Comparison of ENCODE assay signal across 23 cellular contexts in the genomic region with DNA sequence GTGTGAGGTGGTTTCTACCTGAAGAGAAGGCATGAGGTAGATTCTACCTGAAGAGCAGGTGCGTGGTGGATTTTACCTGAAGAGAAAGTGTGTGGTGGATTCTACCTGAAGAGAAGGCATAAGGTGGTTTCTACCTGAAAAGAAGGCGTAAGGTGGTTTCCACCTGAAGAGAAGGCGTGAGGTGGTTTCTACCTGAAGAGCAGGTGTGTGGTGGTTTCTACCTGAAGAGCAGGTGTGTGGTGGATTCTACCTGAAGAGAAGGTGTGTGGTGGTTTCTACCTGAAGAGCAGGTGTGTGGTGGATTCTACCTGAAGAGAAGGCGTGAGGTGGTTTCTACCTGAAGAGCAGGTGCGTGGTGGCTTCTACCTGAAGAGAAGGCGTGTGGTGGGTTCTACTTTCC.
A peak's percentile ranks its signal among the peaks of the same experiment; 100 is the strongest.
DNase-seq lines count a peak whose midpoint lies in the region; ATAC-seq and TF ChIP-seq lines count a peak whose summit lies in the region.
"Had no signal": no experiment of that assay in that cellular context is flagged by ENCODE, and none has a peak within 500 bp of the region (broad histone marks: within the 10 kb centered on the region; RNA-seq: fewer than 3 reads in every experiment).

No MANE protein-coding gene starts in this region.

- H3K4me1 Mint-ChIP-seq in neural crest cell, result peaks cover 13% of the 10 kb centered on the region
- H3K4me1 Mint-ChIP-seq: CD4-positive, CD25-positive, alpha-beta regulatory T cell had no signal

- peak overlapping the region; percentile 13; the same call in 1 of the 2 replicates for H3K27ac ChIP-seq in MM.1S (ENCODE audit: low read length)
- no peak overlapping the region for H3K27ac ChIP-seq in foreskin keratinocyte
- H3K27ac ChIP-seq: 22Rv1, BLaER1, C4-2B, GM23248 had no signal

- H3K4me3 Mint-ChIP-seq in neural crest cell, result no peak overlapping the region
- H3K4me3 Mint-ChIP-seq: B cell; CD4-positive, CD25-positive, alpha-beta regulatory T cell; CD8-positive, alpha-beta T cell had no signal

- no peaks in the 10 kb centered on the region for H4K20me1 ChIP-seq in MM.1S (ENCODE audit: insufficient read depth, low read length)
- H4K20me1 ChIP-seq: BLaER1 had no signal

- H3K36me3 ChIP-seq in MM.1S (replicated peaks; ENCODE audit: insufficient read depth, low read length), result no peaks in the 10 kb centered on the region
- H3K36me3 ChIP-seq: BLaER1 had no signal

- TF ChIP-seq CTCF in MM.1S (IDR thresholded peaks at IDR 0.05; ENCODE audit: low read length), result no peak
- no peak for TF ChIP-seq CTCF in neural crest cell (conservative IDR thresholded peaks at IDR 0.05)
- no peak for TF ChIP-seq CTCF in foreskin keratinocyte (conservative IDR thresholded peaks at IDR 0.05)

- peak overlapping the region; percentile 58 for H3K27ac Mint-ChIP-seq in neural crest cell (ENCODE audit: unreplicated experiment)
- H3K27ac Mint-ChIP-seq: B cell; CD8-positive, alpha-beta T cell had no signal

- H2AFZ ChIP-seq in MM.1S (ENCODE audit: low read length), result no peak overlapping the region
- H2AFZ ChIP-seq: GM23248 had no signal

- no peaks in the 10 kb centered on the region for H3K9me3 ChIP-seq in MM.1S (replicated peaks; ENCODE audit: insufficient read depth, low read length)
- H3K9me3 ChIP-seq: BLaER1, Caco-2 had no signal

- H3K4me1 ChIP-seq in MM.1S (ENCODE audit: low read length) (0 out of 2 replicates have a peak, but pooled peaks cover 4% of the 10 kb centered on the region), foreskin keratinocyte (no peaks in the 10 kb centered on the region)
- H3K4me1 ChIP-seq: Caco-2 had no signal

- peaks cover 7% of the 10 kb centered on the region for H3K9me3 Mint-ChIP-seq in neural crest cell
- H3K9me3 Mint-ChIP-seq: CD8-positive, alpha-beta T cell had no signal

- H3K9me2 ChIP-seq in MM.1S (replicated peaks; ENCODE audit: insufficient read depth, low read length), result no peaks in the 10 kb centered on the region

- H3K4me3 ChIP-seq in MM.1S (ENCODE audit: low read length), result no peak overlapping the region
- H3K4me3 ChIP-seq: BLaER1, GM12878, GM23248 had no signal

- DNase-seq in NCI-H2029 (lab: John Stamatoyannopoulos, UW) (peak; percentile 37), NCI-H2029 treated with DMSO at 0.1 percent for 48 hours (lab: John Stamatoyannopoulos, UW) (no peak), MM.1S (peak; percentile 54), NCI-H774 (lab: John Stamatoyannopoulos, UW) (peak; percentile 77), neural crest cell (ENCODE audit: low read depth, low spot score) (no peak), foreskin keratinocyte (no peak), NCI-H1694 (lab: John Stamatoyannopoulos, UW) (no peak)
- DNase-seq: Caco-2; CD4-positive, CD25-positive, alpha-beta regulatory T cell; CD8-positive, alpha-beta T cell; DMS 273 treated with DMSO at 0.1 percent for 48 hours; DMS79; EL; GDM1; GM23248; H7; HCEC 1CT had no signal

- H3K27me3 ChIP-seq in MM.1S (replicated peaks; ENCODE audit: insufficient read depth, low read length) (no peaks in the 10 kb centered on the region), foreskin keratinocyte (no peaks in the 10 kb centered on the region)
- H3K27me3 ChIP-seq: BLaER1 had no signal

- no peak overlapping the region for H3K4me2 ChIP-seq in MM.1S (ENCODE audit: low read depth, low read length)
- H3K4me2 ChIP-seq: BLaER1 had no signal

- H3K9ac ChIP-seq in MM.1S (ENCODE audit: low read length), result no peak overlapping the region
- H3K9ac ChIP-seq: BLaER1, GM23248 had no signal

- H3K27me3 Mint-ChIP-seq in neural crest cell (ENCODE audit: low read depth), result peaks cover 15% of the 10 kb centered on the region
- H3K27me3 Mint-ChIP-seq: CD4-positive, CD25-positive, alpha-beta regulatory T cell had no signal

- no peaks in the 10 kb centered on the region for H3F3A ChIP-seq in MM.1S (ENCODE audit: insufficient read depth, low read length)

- no peaks in the 10 kb centered on the region for H3K36me3 Mint-ChIP-seq in neural crest cell (ENCODE audit: low read depth)
- H3K36me3 Mint-ChIP-seq: CD4-positive, CD25-positive, alpha-beta regulatory T cell; CD8-positive, alpha-beta T cell had no signal

- H3K79me2 ChIP-seq in MM.1S (ENCODE audit: low read length), result no peaks in the 10 kb centered on the region

- ATAC-seq in HG03095 (IDR thresholded peaks at IDR 0.05; ENCODE audit: unreplicated experiment) (no peak), foreskin keratinocyte (no peak)
- ATAC-seq: CD8-positive, alpha-beta T cell; GM12878 had no signal

Comparison
In these comparisons a context has a peak if more than half of its experiments do, and no peak if none do; other contexts are left out.
1. DNase-seq: peak in NCI-H2029 (single experiment), MM.1S (single experiment) and NCI-H774 (single experiment); none in NCI-H2029 treated with DMSO at 0.1 percent for 48 hours (single experiment), neural crest cell (single experiment), foreskin keratinocyte (0 of 2) and NCI-H1694 (single experiment).